In the genomic region with DNA sequence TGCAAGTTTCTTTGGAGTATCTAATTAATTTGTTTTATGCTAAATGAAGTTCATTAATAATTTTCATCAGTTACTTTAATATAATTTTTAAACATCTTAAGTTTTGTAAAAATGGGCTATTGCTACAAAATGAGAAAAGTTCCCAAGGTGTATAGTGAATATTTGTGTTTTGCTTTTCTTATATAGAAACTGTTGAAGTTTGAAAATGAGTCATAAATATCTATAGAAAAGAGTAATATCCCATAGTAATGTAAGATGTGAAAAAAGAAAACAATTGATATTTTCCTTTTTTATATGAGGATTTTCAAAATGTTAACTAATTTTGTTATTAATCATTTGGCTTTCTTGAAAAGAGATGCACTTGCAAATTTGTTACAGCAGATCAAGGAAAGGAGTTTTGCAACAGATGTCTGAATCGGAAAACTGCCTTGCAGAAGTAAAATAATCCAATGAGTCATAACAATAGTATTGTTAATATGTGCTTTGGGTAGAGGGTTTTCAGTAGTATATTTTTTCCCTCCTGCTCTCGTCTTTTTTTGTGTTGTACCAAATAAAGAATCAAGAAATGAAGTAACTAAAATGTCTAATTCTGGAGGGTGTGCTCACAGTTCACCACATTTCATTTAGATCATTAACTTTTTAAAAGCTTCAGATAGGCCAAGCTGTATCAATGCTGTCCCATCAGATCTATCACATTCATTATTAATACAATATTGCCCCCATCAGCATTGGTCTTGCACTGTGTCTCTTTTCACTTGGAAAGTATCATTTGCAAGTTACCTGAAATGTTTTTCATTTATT, we compare ENCODE assay signal across 9 cellular contexts. TPM values are rescaled to one million over a fixed set of nuclear protein-coding genes. Genes with fewer than 3 reads are reported as not detected.
DNase-seq lines count a peak whose midpoint lies in the region; ATAC-seq, FAIRE-seq and TF ChIP-seq lines count a peak whose summit lies in the region.
"Had no signal": no experiment of that assay in that cellular context is flagged by ENCODE, and none has a peak within 500 bp of the region (broad histone marks: within the 10 kb centered on the region; RNA-seq: fewer than 3 reads in every experiment).

No MANE protein-coding gene starts in this region.

- no peaks in the 10 kb centered on the region for H3K4me1 ChIP-seq in mucosa of descending colon (ENCODE audit: low read depth)

- no peaks in the 10 kb centered on the region for H3K36me3 ChIP-seq in mucosa of descending colon (ENCODE audit: low read depth)

- DNase-seq in GM12892 (ENCODE audit: insufficient read length) (no peak), fibroblast of peridontal ligament (ENCODE audit: extremely low read depth) (peak; percentile 75), NCI-H2196 (lab: John Stamatoyannopoulos, UW; ENCODE audit: unreplicated experiment) (no peak), mucosa of descending colon (no peak), hippocampal formation (lab: John Stamatoyannopoulos, UW) (no peak)
- DNase-seq in stimulated activated naive CD4-positive, alpha-beta T cell treated with Interleukin-2 at 50 U/mL for 16 hours (lab: John Stamatoyannopoulos, UW): no peak
- DNase-seq: posterior cingulate gyrus had no signal

- no peak for TF ChIP-seq CTCF in mucosa of descending colon (IDR thresholded peaks at IDR 0.05)

- intact Hi-C loops in mucosa of descending colon (cut with DNase I, micrococcal nuclease): no loop called here

- H3K4me3 ChIP-seq in mucosa of descending colon: no peak overlapping the region

- H3K9me3 ChIP-seq in mucosa of descending colon: no peaks in the 10 kb centered on the region

- peak; percentile 40 for FAIRE-seq in GM12892 (lab: Jason Lieb, UNC)

- ATAC-seq in GM21529 (IDR thresholded peaks at IDR 0.05; ENCODE audit: unreplicated experiment) (peak; percentile 83), HG03457 (IDR thresholded peaks at IDR 0.05; ENCODE audit: unreplicated experiment) (peak; percentile 86), mucosa of descending colon (no peak)

- no peak for TF ChIP-seq POLR2A in GM12892 (IDR thresholded peaks at IDR 0.05; ENCODE audit: low read depth, low read length)

RNA-seq across cellular contexts. Expression of gene DUSP19, which starts 15.5 kb away (rescaled TPM):
- polyA plus RNA-seq in GM12892 (2012; ENCODE audit: missing spikeins): 2.0 TPM
- 1 to 10 TPM; 1.5 to 9.3 (median 2.8) TPM for total RNA-seq in mucosa of descending colon

RNA-seq across cellular contexts. Expression of gene NUP35, which starts 30.2 kb away (rescaled TPM):
- 19.1 TPM for polyA plus RNA-seq in GM12892 (2012; ENCODE audit: missing spikeins)
- total RNA-seq in mucosa of descending colon: 10 to 100 TPM; 12.2 to 14.9 (median 12.7) TPM

RNA-seq across cellular contexts. Expression of gene NCKAP1, which starts 55.8 kb away (rescaled TPM):
- 2.3 TPM for polyA plus RNA-seq in GM12892 (2012; ENCODE audit: missing spikeins)
- total RNA-seq in mucosa of descending colon: 100 to 1,000 TPM in 1 of 3 donors, 10 to 100 TPM in 2; 81.5 to 194 (median 87.2) TPM
